ENCODE assay signal across 24 cellular contexts in the genomic region with DNA sequence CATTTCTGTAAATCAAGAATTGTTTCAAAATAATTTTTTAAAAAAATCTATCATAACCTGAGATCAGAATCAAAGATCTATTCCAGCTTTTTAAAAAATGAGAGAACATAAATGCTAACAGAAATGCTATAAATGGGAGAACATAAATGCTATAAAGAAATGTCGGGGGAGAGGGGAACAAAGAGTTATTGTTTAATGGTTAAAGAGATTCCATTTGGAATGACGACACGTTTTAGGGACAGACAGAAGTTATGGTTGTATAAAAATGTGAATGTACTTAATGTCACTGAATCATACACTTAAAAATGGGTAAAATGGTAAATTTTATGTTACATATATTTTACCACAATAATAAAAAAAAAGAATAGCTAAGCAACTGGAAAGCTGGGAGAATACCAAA.
"Had no signal": no experiment of that assay in that cellular context is flagged by ENCODE, and none has a peak within 500 bp of the region (broad histone marks: within the 10 kb centered on the region; RNA-seq: fewer than 3 reads in every experiment).

No MANE protein-coding gene starts in this region.

- H3K27ac Mint-ChIP-seq: activated CD4-positive, alpha-beta memory T cell treated with anti-CD3 and anti-CD28 coated beads, Interleukin-2, amount 10 ng/mL, durations not matched to agents 7 days and 5 days; activated CD4-positive, alpha-beta T cell treated with anti-CD3 and anti-CD28 coated beads for 36 hours; activated naive CD8-positive, alpha-beta T cell treated with anti-CD3 and anti-CD28 coated beads, Interleukin-2, amount 10 ng/mL, durations not matched to agents 7 days and 5 days; T-cell had no signal

- H3K9me3 ChIP-seq: adrenal gland, breast epithelium, MG63 had no signal

- DNase-seq: activated CD4-positive, alpha-beta memory T cell treated with anti-CD3 and anti-CD28 coated beads, Interleukin-2, amount 10 ng/mL, durations not matched to agents 7 days and 5 days; activated CD4-positive, alpha-beta T cell treated with anti-CD3 and anti-CD28 coated beads for 36 hours; activated CD4-positive, alpha-beta T cell treated with anti-CD3 and anti-CD28 coated beads, Interleukin-2, amount 50 U/mL, for 1 hour; activated CD4-positive, CD25-positive, alpha-beta regulatory T cell; activated naive CD4-positive, alpha-beta T cell treated with anti-CD3 and anti-CD28 coated beads, Interleukin-2, amount 50 U/mL, for 16 hours; activated naive CD8-positive, alpha-beta T cell treated with anti-CD3 and anti-CD28 coated beads, Interleukin-2, amount 10 ng/mL, durations not matched to agents 7 days and 5 days; adrenal gland; anterior cingulate cortex; caudate nucleus; MG63; MV-4-11; NCI-H1092 treated with DMSO at 0.1 percent for 48 hours; NCI-H1417 treated with DMSO at 0.1 percent for 48 hours; NCI-H1694; NCI-H2029 treated with DMSO at 0.1 percent for 48 hours; NCI-H510A treated with DMSO at 0.1 percent for 48 hours; NCI-H69; NK-92 treated with Interleukin-12 subunit alpha and Interleukin-12 subunit beta, amount 100 ng/mL, for 24 hours; OCI-M1; SIG-M5; T-cell had no signal

- H3K27me3 Mint-ChIP-seq: activated CD4-positive, alpha-beta memory T cell treated with anti-CD3 and anti-CD28 coated beads, Interleukin-2, amount 10 ng/mL, durations not matched to agents 7 days and 5 days; activated CD4-positive, alpha-beta T cell treated with anti-CD3 and anti-CD28 coated beads for 36 hours; activated naive CD8-positive, alpha-beta T cell treated with anti-CD3 and anti-CD28 coated beads, Interleukin-2, amount 10 ng/mL, durations not matched to agents 7 days and 5 days; T-cell had no signal

- H3K9me3 Mint-ChIP-seq: activated CD4-positive, alpha-beta memory T cell treated with anti-CD3 and anti-CD28 coated beads, Interleukin-2, amount 10 ng/mL, durations not matched to agents 7 days and 5 days; activated naive CD8-positive, alpha-beta T cell treated with anti-CD3 and anti-CD28 coated beads, Interleukin-2, amount 10 ng/mL, durations not matched to agents 7 days and 5 days; T-cell had no signal

- H3K4me3 ChIP-seq: adrenal gland, breast epithelium, MG63, SK-N-MC had no signal

- H3K27me3 ChIP-seq: adrenal gland, MG63 had no signal

- H3K4me1 Mint-ChIP-seq: activated CD4-positive, alpha-beta memory T cell treated with anti-CD3 and anti-CD28 coated beads, Interleukin-2, amount 10 ng/mL, durations not matched to agents 7 days and 5 days; activated naive CD8-positive, alpha-beta T cell treated with anti-CD3 and anti-CD28 coated beads, Interleukin-2, amount 10 ng/mL, durations not matched to agents 7 days and 5 days had no signal

- H3K4me1 ChIP-seq: adrenal gland, breast epithelium had no signal

- H3K36me3 ChIP-seq: breast epithelium had no signal

- H3K4me3 Mint-ChIP-seq: activated CD4-positive, alpha-beta memory T cell treated with anti-CD3 and anti-CD28 coated beads, Interleukin-2, amount 10 ng/mL, durations not matched to agents 7 days and 5 days; activated CD4-positive, alpha-beta T cell treated with anti-CD3 and anti-CD28 coated beads for 36 hours; activated naive CD8-positive, alpha-beta T cell treated with anti-CD3 and anti-CD28 coated beads, Interleukin-2, amount 10 ng/mL, durations not matched to agents 7 days and 5 days; T-cell had no signal

- ATAC-seq: activated CD4-positive, alpha-beta T cell treated with anti-CD3 and anti-CD28 coated beads for 36 hours; T-cell had no signal

- H3K27ac ChIP-seq: adrenal gland, breast epithelium, SK-N-MC, VCaP had no signal
